34 cellular contexts compared by ENCODE assay signal in the genomic region with DNA sequence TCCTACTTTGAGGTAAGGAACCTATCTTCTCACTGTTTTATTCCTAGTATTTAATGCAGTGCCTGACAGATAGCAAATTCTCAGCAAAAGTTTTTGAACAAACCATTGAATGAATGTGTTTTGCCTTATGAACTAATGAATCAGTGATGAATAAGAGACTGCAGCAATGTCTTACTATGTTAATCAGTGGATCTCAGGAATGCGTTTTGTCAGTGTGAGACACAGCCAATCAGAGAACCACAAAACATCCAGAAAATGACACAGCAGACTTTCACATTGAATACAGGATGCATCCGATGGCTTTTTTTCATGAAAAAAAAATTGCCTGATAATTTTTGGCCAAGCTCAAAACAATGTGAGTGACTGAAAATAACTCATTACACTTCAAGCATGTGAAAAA.
DNase-seq lines count a peak whose midpoint lies in the region; ATAC-seq, FAIRE-seq and TF ChIP-seq lines count a peak whose summit lies in the region.
"Had no signal": no experiment of that assay in that cellular context is flagged by ENCODE, and none has a peak within 500 bp of the region (broad histone marks: within the 10 kb centered on the region; RNA-seq: fewer than 3 reads in every experiment).

No MANE protein-coding gene starts in this region.

- H3K4me3 ChIP-seq in BJ (ENCODE audit: low read depth, low read length): no peak overlapping the region
- H3K4me3 ChIP-seq in bronchial epithelial cell (ENCODE audit: low read depth, low read length): no peak overlapping the region
- no peak overlapping the region for H3K4me3 ChIP-seq in kidney epithelial cell (ENCODE audit: low read depth, low read length)
- no peak overlapping the region for H3K4me3 ChIP-seq in mesenchymal stem cell (ENCODE audit: insufficient read depth in 1 of 2, low read depth in 1 of 2, low read length in 2 of 2)
- H3K4me3 ChIP-seq: A549, gastroesophageal sphincter, PC-9 had no signal

- no peak overlapping the region for H2AK5ac ChIP-seq in mesenchymal stem cell (ENCODE audit: low read length, severe bottlenecking)

- TF ChIP-seq CTCF in BJ (IDR thresholded peaks at IDR 0.05; ENCODE audit: insufficient read depth, low read depth, low read length): no peak
- TF ChIP-seq CTCF in bronchial epithelial cell (IDR thresholded peaks at IDR 0.05; ENCODE audit: insufficient read depth, low read length, severe bottlenecking): no peak
- TF ChIP-seq CTCF in kidney epithelial cell (IDR thresholded peaks at IDR 0.05; ENCODE audit: insufficient read depth, low read length, poor library complexity, severe bottlenecking): no peak

- no peaks in the 10 kb centered on the region for H3K79me1 ChIP-seq in mesenchymal stem cell (replicated peaks; ENCODE audit: low read length, poor library complexity, severe bottlenecking)

- no peak for ATAC-seq in HG03442 (IDR thresholded peaks at IDR 0.05; ENCODE audit: unreplicated experiment)
- ATAC-seq: A549; activated naive CD8-positive, alpha-beta T cell treated with anti-CD3 and anti-CD28 coated beads, Interleukin-2, amount 50 U/mL, for 24 hours; gastroesophageal sphincter; natural killer cell had no signal

- no peak overlapping the region for H3K4ac ChIP-seq in mesenchymal stem cell (ENCODE audit: low read depth in 1 of 2, low read length in 2 of 2)

- no peak overlapping the region for H4K8ac ChIP-seq in mesenchymal stem cell (ENCODE audit: low read length)

- H2BK5ac ChIP-seq in mesenchymal stem cell (ENCODE audit: low read depth, low read length, poor library complexity, severe bottlenecking): no peak overlapping the region

- WGBS in mesenchymal stem cell: 93% methylated on average over 2 of the region's 2 CpGs

- no peak overlapping the region for H2BK120ac ChIP-seq in mesenchymal stem cell (ENCODE audit: low read depth, low read length)

- FAIRE-seq in bronchial epithelial cell (lab: Jason Lieb, UNC): no peak
- FAIRE-seq: A549, colon, small intestine had no signal

- no peak overlapping the region for H2AFZ ChIP-seq in mesenchymal stem cell (ENCODE audit: low read depth, low read length)
- H2AFZ ChIP-seq: PC-9 had no signal

- H3K36me3 ChIP-seq in BJ (ENCODE audit: control insufficient read depth, insufficient read depth, low read length) (no peaks in the 10 kb centered on the region), bronchial epithelial cell (ENCODE audit: control insufficient read depth, insufficient read depth, low read length) (no peaks in the 10 kb centered on the region), kidney epithelial cell (ENCODE audit: control insufficient read depth, insufficient read depth, low read length) (no peaks in the 10 kb centered on the region), mesenchymal stem cell (ENCODE audit: control insufficient read depth in 1 of 2, insufficient read depth in 2 of 2, low read depth in 1 of 2, low read length in 2 of 2) (no peaks in the 10 kb centered on the region)
- H3K36me3 ChIP-seq: BE2C, brain microvascular endothelial cell, gastroesophageal sphincter had no signal

- DNase-seq in BJ (ENCODE audit: low read depth) (peak; percentile 1), M059J (ENCODE audit: low read depth) (peak; percentile 53), bronchial epithelial cell (ENCODE audit: low read depth) (peak; percentile 49), kidney epithelial cell (ENCODE audit: low read depth) (peak; percentile 7), mucosa of gallbladder (ENCODE audit: low spot score) (no peak), mesenchymal stem cell (no peak), NCI-H2107 treated with DMSO at 0.1 percent for 48 hours (lab: John Stamatoyannopoulos, UW; ENCODE audit: unreplicated experiment) (no peak)
- DNase-seq: activated CD4-positive, alpha-beta T cell treated with anti-CD3 and anti-CD28 coated beads, Interleukin-2, amount 10 ng/mL, durations not matched to agents 7 days and 5 days; activated naive CD8-positive, alpha-beta T cell treated with anti-CD3 and anti-CD28 coated beads, Interleukin-2, amount 50 U/mL, for 24 hours; activated T-cell treated with anti-CD3 and anti-CD28 coated beads, Interleukin-2, amount 50 U/mL, for 24 hours; BE2C; brain microvascular endothelial cell; DMS79; effector CD4-positive, alpha-beta T cell; GF-D8; hippocampal formation; midbrain; natural killer cell; NCI-H187; NCI-H2171 treated with DMSO at 0.1 percent for 48 hours; NCI-H524; PC-9; SIG-M5; small intestine; stimulated activated CD4-positive, alpha-beta T cell treated with anti-CD3 and anti-CD28 coated beads, Interleukin-1b, Interleukin-23, amount 100 ng/mL, for 48 hours; stimulated activated CD8-positive, alpha-beta memory T cell treated with anti-CD3 and anti-CD28 coated beads, Interleukin-4, amount 100 ng/mL, for 48 hours; SW 1271; T-helper 9 cell; trophoblast cell had no signal

- no peak overlapping the region for H3K27ac ChIP-seq in mesenchymal stem cell (ENCODE audit: low read length, poor library complexity, severe bottlenecking)
- H3K27ac ChIP-seq: A549, brain microvascular endothelial cell, epithelial cell of prostate, gastroesophageal sphincter, PC-9 had no signal

- POLR2A ChIA-PET in BJ (lab: Charles Lee): no interaction called here

- no peaks in the 10 kb centered on the region for H3K4me1 ChIP-seq in mesenchymal stem cell (ENCODE audit: control insufficient read depth, insufficient read depth, low read depth, low read length)
- H3K4me1 ChIP-seq: A549, BE2C, gastroesophageal sphincter had no signal

- H3K9ac ChIP-seq in mesenchymal stem cell (ENCODE audit: low read length): no peak overlapping the region

- H3K4me2 ChIP-seq in mesenchymal stem cell (ENCODE audit: low read length, poor library complexity, severe bottlenecking): no peak overlapping the region
- H3K4me2 ChIP-seq: A549, PC-9 had no signal

- H3K18ac ChIP-seq in mesenchymal stem cell (ENCODE audit: low read depth in 1 of 2, low read length in 2 of 2): no peak overlapping the region

- H4K91ac ChIP-seq in mesenchymal stem cell (ENCODE audit: low read length): no peak overlapping the region

- no peak overlapping the region for H2BK15ac ChIP-seq in mesenchymal stem cell (ENCODE audit: low read depth, poor library complexity, severe bottlenecking)

- no peak overlapping the region for H3K23ac ChIP-seq in mesenchymal stem cell (ENCODE audit: low read length in 2 of 2)

- no peaks in the 10 kb centered on the region for H3K27me3 ChIP-seq in BJ (ENCODE audit: control insufficient read depth, insufficient read depth, low read length)
- no peaks in the 10 kb centered on the region for H3K27me3 ChIP-seq in bronchial epithelial cell (ENCODE audit: control insufficient read depth, insufficient read depth, low read length)
- H3K27me3 ChIP-seq in kidney epithelial cell (ENCODE audit: control insufficient read depth, insufficient read depth, low read length): no peaks in the 10 kb centered on the region
- no peaks in the 10 kb centered on the region for H3K27me3 ChIP-seq in mesenchymal stem cell (ENCODE audit: control insufficient read depth in 1 of 2, insufficient read depth in 1 of 2, low read length in 2 of 2)
- H3K27me3 ChIP-seq: BE2C, brain microvascular endothelial cell, gastroesophageal sphincter had no signal

- CTCF ChIA-PET in BJ (lab: Yijun Ruan, JAX): interaction anchor here (0.6 kb wide), 1 partner anchor 1199 kb away, joined by 5 read pairs; no protein-coding TSS in a partner anchor

- H3K9me3 ChIP-seq in mesenchymal stem cell (ENCODE audit: control insufficient read depth, low read length): peaks cover 4% of the 10 kb centered on the region
- H3K9me3 ChIP-seq: BE2C, gastroesophageal sphincter had no signal

- H2BK12ac ChIP-seq in mesenchymal stem cell (ENCODE audit: low read length in 2 of 2): no peak overlapping the region

- H3K14ac ChIP-seq in mesenchymal stem cell (ENCODE audit: low read length in 2 of 2): no peak overlapping the region

Comparison
In these comparisons a context has a peak if more than half of its experiments do, and no peak if none do; other contexts are left out.
1. DNase-seq: peak in BJ (single experiment), M059J (single experiment), bronchial epithelial cell (single experiment) and kidney epithelial cell (single experiment); none in mucosa of gallbladder (single experiment), mesenchymal stem cell (single experiment) and NCI-H2107 treated with DMSO at 0.1 percent for 48 hours (single experiment).